ENCODE assay signal across 11 cellular contexts in the genomic region with DNA sequence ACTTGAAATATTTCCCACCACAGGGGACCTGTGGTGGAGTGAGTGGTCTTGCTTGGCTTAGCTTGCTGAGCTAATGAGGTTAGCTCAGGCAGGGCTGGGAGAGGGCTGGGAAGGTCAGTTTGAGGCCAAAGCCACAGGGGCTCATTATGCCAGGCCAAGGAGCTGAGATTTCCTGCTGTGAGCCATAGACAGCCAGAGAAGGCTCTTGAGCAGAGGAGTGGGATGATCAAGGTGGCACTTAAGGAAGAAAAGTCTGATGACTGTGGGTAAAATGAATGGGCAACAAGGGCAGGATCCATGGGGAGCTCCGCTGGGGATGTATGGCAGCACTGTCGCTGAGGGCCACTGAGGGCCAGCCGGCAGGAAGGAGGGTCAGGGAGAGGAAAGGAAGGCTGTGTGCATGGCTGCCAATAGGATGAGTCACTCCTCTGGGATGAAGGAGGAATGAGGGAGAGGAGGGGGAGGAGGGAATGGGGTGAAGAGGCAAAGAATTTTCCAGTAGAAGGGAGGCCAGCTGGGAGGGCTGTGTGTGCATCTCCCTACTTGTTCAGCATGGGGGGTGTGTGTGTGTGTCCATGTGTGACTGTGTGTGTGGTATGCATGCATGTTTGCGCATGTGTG. TPM values are rescaled to one million over a fixed set of nuclear protein-coding genes. Genes with fewer than 3 reads are reported as not detected.
DNase-seq lines count a peak whose midpoint lies in the region; ATAC-seq, FAIRE-seq and TF ChIP-seq lines count a peak whose summit lies in the region.
"Had no signal": no experiment of that assay in that cellular context is flagged by ENCODE, and none has a peak within 500 bp of the region (broad histone marks: within the 10 kb centered on the region; RNA-seq: fewer than 3 reads in every experiment).

No MANE protein-coding gene starts in this region.

- no peak overlapping the region for H2AFZ ChIP-seq in H1 (ENCODE audit: low read length)

- no peak for FAIRE-seq in H1 (lab: Jason Lieb, UNC)

- H3K27me3 ChIP-seq in H1 (replicated peaks in 1 of 4; ENCODE audit: control insufficient read depth in 3 of 4, extremely low read depth in 1 of 4, insufficient read depth in 3 of 4, low read length in 3 of 4), result no peaks in the 10 kb centered on the region; a peak in 1 of 7 replicates
- no peaks in the 10 kb centered on the region for H3K27me3 ChIP-seq in uterus

- no peak overlapping the region; a peak in 1 of 7 replicates for H3K9ac ChIP-seq in H1 (replicated peaks in 1 of 4; ENCODE audit: extremely low read depth in 1 of 4, low read depth in 3 of 4, low read length in 3 of 4)

- no peak for TF ChIP-seq EP300 in H1 (IDR thresholded peaks at IDR 0.05; ENCODE audit: borderline replicate concordance in 1 of 2, low read depth in 2 of 2, low read length in 2 of 2)

- H3K4me2 ChIP-seq in H1 (ENCODE audit: insufficient read depth in 1 of 2, low read depth in 2 of 2, low read length in 2 of 2), result peak overlapping the region; percentile 34 to 48; a peak in 3 of 4 replicates

- no peak overlapping the region for H3K23ac ChIP-seq in H1 (ENCODE audit: insufficient read length)

- H4K8ac ChIP-seq in H1 (ENCODE audit: extremely low read depth, insufficient read depth, low read length), result no peak overlapping the region

- CTCF ChIA-PET in H1 (lab: Charles Lee; ENCODE audit: partially characterized antibody), result interaction anchor here (1.1 to 4.2 kb wide), 5 partner anchors 25 to 48 kb away, joined by 3 to 25 read pairs (median 8); no protein-coding TSS in a partner anchor

- H3K36me3 ChIP-seq in H1 (ENCODE audit: control insufficient read depth in 2 of 4, insufficient read depth in 4 of 4, low read length in 3 of 4) (no peaks in the 10 kb centered on the region), uterus (no peaks in the 10 kb centered on the region)

- no peak for ATAC-seq in HG02981 (IDR thresholded peaks at IDR 0.05; ENCODE audit: unreplicated experiment)

- peak overlapping the region; percentile 96; the same call in 1 of the 2 replicates for H2AK5ac ChIP-seq in H1 (ENCODE audit: low read depth, low read length)

- peak overlapping the region; percentile 98; the same call in 1 of the 2 replicates for H2BK12ac ChIP-seq in H1 (ENCODE audit: low read depth, low read length)

- H3K79me1 ChIP-seq in H1 (ENCODE audit: low read depth, low read length), result no peaks in the 10 kb centered on the region

- H3K4ac ChIP-seq in H1 (replicated peaks; ENCODE audit: insufficient read length, low read depth, low read length), result no peak overlapping the region

- peak overlapping the region; percentile 99 for H4K91ac ChIP-seq in H1 (replicated peaks; ENCODE audit: insufficient read length, low read length)

- H2BK120ac ChIP-seq in H1 (replicated peaks; ENCODE audit: low read depth, low read length), result no peak overlapping the region

- H3K14ac ChIP-seq in H1 (ENCODE audit: insufficient read length), result no peak overlapping the region

- no peak overlapping the region for H4K5ac ChIP-seq in H1 (ENCODE audit: insufficient read length, low read depth, low read length)

- POLR2A ChIA-PET in H1 (lab: Charles Lee; ENCODE audit: partially characterized antibody), result interaction anchor here (1.4 to 2.7 kb wide), 3 partner anchors 10 to 30 kb away, joined by 4 to 13 read pairs (median 4); a partner anchor contains a TSS

- peak; percentile 10 for DNase-seq in DMS 273 (lab: John Stamatoyannopoulos, UW; ENCODE audit: unreplicated experiment)
- no peak for DNase-seq in DMS 273 treated with DMSO at 0.1 percent for 48 hours (lab: John Stamatoyannopoulos, UW)
- DNase-seq in H1 (ENCODE audit: low read depth in 1 of 2, low spot score in 2 of 2), result peak; percentile 51 to 68
- peak; percentile 23 to 80 for DNase-seq in lower leg skin (ENCODE audit: low spot score in 2 of 2)
- DNase-seq in uterus, result peak; percentile 50 to 51
- no peak for DNase-seq in NCI-H748 (lab: John Stamatoyannopoulos, UW; ENCODE audit: unreplicated experiment)
- no peak for DNase-seq in NCI-H526 (lab: John Stamatoyannopoulos, UW)
- DNase-seq: activated naive CD4-positive, alpha-beta T cell treated with anti-CD3 and anti-CD28 coated beads, Interleukin-2, amount 10 ng/mL, durations not matched to agents 7 days and 5 days had no signal

- no peaks in the 10 kb centered on the region for H3K23me2 ChIP-seq in H1 (ENCODE audit: low read depth, low read length)

- no peak overlapping the region for H3K4me3 ChIP-seq in H1 (ENCODE audit: extremely low read depth in 1 of 4, insufficient read depth in 2 of 4, low read depth in 3 of 4, low read length in 4 of 4)
- H3K4me3 ChIP-seq in lower leg skin (ENCODE audit: low read depth, poor library complexity, severe bottlenecking), result no peak overlapping the region
- no peak overlapping the region for H3K4me3 ChIP-seq in uterus

- peak overlapping the region; percentile 99; the same call in 1 of the 2 replicates for H2BK20ac ChIP-seq in H1 (ENCODE audit: low read length)

- TF ChIP-seq POLR2A in H1 (IDR thresholded peaks at IDR 0.05; ENCODE audit: control extremely low read depth in 1 of 2, low read depth in 2 of 2, low read length in 2 of 2) (no peak), lower leg skin (IDR thresholded peaks at IDR 0.05) (no peak), uterus (IDR thresholded peaks at IDR 0.05) (no peak)

- TF ChIP-seq CTCF in H1 (IDR thresholded peaks at IDR 0.05; ENCODE audit: control extremely low read depth in 1 of 3, insufficient read depth in 1 of 3, low read depth in 1 of 3, low read length in 3 of 3), result no peak
- peak in 1 of 3 donors; percentile 19 for TF ChIP-seq CTCF in lower leg skin (IDR thresholded peaks at IDR 0.05)
- no peak for TF ChIP-seq CTCF in uterus (IDR thresholded peaks at IDR 0.05)

- peak overlapping the region; percentile 96; the same call in 1 of the 2 replicates for H2BK5ac ChIP-seq in H1 (ENCODE audit: low read depth, low read length)

- peak overlapping the region; percentile 95 for H3K18ac ChIP-seq in H1 (ENCODE audit: extremely low read depth, low read length)

- 38% methylated on average over 4 of the region's 4 CpGs; no CpG with 5 or more reads in 1 of the 2 experiments for WGBS in H1 (ENCODE audit: extremely low coverage in 1 of 2, insufficient coverage in 1 of 2, insufficient read length in 1 of 2, insufficient replicate concordance in 2 of 2, low coverage in 1 of 2, low lambda C conversion rate in 2 of 2, missing lambda C conversion rate in 1 of 2), 2 experiments
- 39 to 42% methylated on average over 4 of the region's 4 CpGs for WGBS in lower leg skin, 2 donors

- H3K9me3 ChIP-seq in H1 (ENCODE audit: insufficient read depth in 2 of 2, low read depth in 1 of 2, low read length in 1 of 2), result no peaks in the 10 kb centered on the region
- no peaks in the 10 kb centered on the region for H3K9me3 ChIP-seq in uterus

- intact Hi-C loops in lower leg skin (cut with DNase I; ENCODE audit: low total_unique reads), result no loop called here
- intact Hi-C loops in uterus (cut with DNase I; ENCODE audit: low total_unique reads), result no loop called here

- no peaks in the 10 kb centered on the region for H4K20me1 ChIP-seq in H1 (replicated peaks in 1 of 2; ENCODE audit: control insufficient read depth in 1 of 2, insufficient read depth in 2 of 2, low read length in 2 of 2)

- H2BK15ac ChIP-seq in H1 (ENCODE audit: low read length), result peak overlapping the region; percentile 99

- H3K79me2 ChIP-seq in H1 (ENCODE audit: control insufficient read depth in 1 of 2, insufficient read depth in 2 of 2, low read length in 2 of 2), result no peaks in the 10 kb centered on the region

- H3K27ac ChIP-seq in H1 (ENCODE audit: low read depth, low read length), result 0 out of 2 replicates have a peak overlapping the region, but pooled peaks have one; percentile 32
- no peak overlapping the region for H3K27ac ChIP-seq in uterus
- H3K27ac ChIP-seq: 22Rv1 had no signal

- H3K56ac ChIP-seq in H1 (replicated peaks; ENCODE audit: insufficient read length, low read depth, low read length), result no peak overlapping the region

- peaks cover 7 to 27% (median 20%) of the 10 kb centered on the region in 4 experiments for H3K4me1 ChIP-seq in H1 (replicated peaks in 1 of 4; ENCODE audit: control insufficient read depth in 3 of 4, insufficient read depth in 4 of 4, low read length in 3 of 4)
- H3K4me1 ChIP-seq in uterus, result no peaks in the 10 kb centered on the region

- TF ChIP-seq RAD21 in H1 (IDR thresholded peaks at IDR 0.05 in 1 of 2, conservative IDR thresholded peaks at IDR 0.05 in 1 of 2; ENCODE audit: low read depth in 2 of 2, low read length in 2 of 2), result no peak

TF ChIP-seq in H1, 55 proteins besides CTCF, POLR2A, EP300 and RAD21 (continues in another document):
- TF ChIP-seq BCL11A (IDR thresholded peaks at IDR 0.05; ENCODE audit: low read depth in 2 of 2, low read length in 2 of 2), result no peak
- TF ChIP-seq EZH2 (IDR thresholded peaks at IDR 0.05; ENCODE audit: low read depth, low read length, severe bottlenecking), result no peak

RNA-seq across cellular contexts. Expression of a gene that starts 18.7 kb away (rescaled TPM):
- total RNA-seq in H1 (2021; fragmentation: NEBNext Ultra II Directional; extraction: Animal tissue kit (Norgen Biotek cat#: 25700)), result 7.7 and 7.9 TPM in 2 replicates
- polyA plus RNA-seq in H1 (2011; rRNA removed), result 9.6 and 11.4 TPM in 2 replicates
- 6.7 TPM for polyA plus RNA-seq in H1 (2011; cell fraction: cytosol; rRNA removed)
- polyA plus RNA-seq in H1 (2011; cell fraction: nucleus; rRNA removed), result 8.6 TPM
- 7.5 to 8.5 TPM (median 8.1 TPM) in 4 replicates for polyA plus RNA-seq in H1 (2012, experiment 1 of 2)
- polyA plus RNA-seq in H1 (2012, experiment 2 of 2), result 8.3 TPM
- polyA plus RNA-seq in H1 (2013, experiment 1 of 2), result 4.2 TPM
- polyA plus RNA-seq in H1 (2013, experiment 2 of 2), result 4.4 TPM
- 12.5 and 12.9 TPM in 2 replicates for polyA minus RNA-seq in H1 (2011; rRNA and poly(A)+ RNA removed)
- polyA minus RNA-seq in H1 (2011; cell fraction: cytosol; rRNA and poly(A)+ RNA removed), result 4.0 TPM
- 8.1 TPM for polyA minus RNA-seq in H1 (2011; cell fraction: nucleus; rRNA and poly(A)+ RNA removed)
- total RNA-seq in lower leg skin (1 to 10 TPM in 2 of 4 donors, under 1 TPM in 2; 0.80 to 2.0 (median 1.1) TPM), uterus (under 1 TPM in 2 of 4 donors, not detected in 2; 0.21 TPM)
- total RNA-seq: NCI-H460 had no signal

RNA-seq across cellular contexts. Expression of a gene that starts 54.6 kb away (rescaled TPM):
- not detected in 2 replicates for total RNA-seq in H1 (2021; fragmentation: NEBNext Ultra II Directional; extraction: Animal tissue kit (Norgen Biotek cat#: 25700))
- polyA plus RNA-seq in H1 (2011; rRNA removed), result not detected in 2 replicates
- polyA plus RNA-seq in H1 (2011; cell fraction: cytosol; rRNA removed), result not detected
- polyA plus RNA-seq in H1 (2011; cell fraction: nucleus; rRNA removed), result not detected
- 0.05 to 0.07 TPM (median 0.07 TPM) in 3 of 4 replicates, not detected in the other for polyA plus RNA-seq in H1 (2012, experiment 1 of 2)
- polyA plus RNA-seq in H1 (2012, experiment 2 of 2), result not detected
- not detected for polyA plus RNA-seq in H1 (2013, experiment 1 of 2)
- polyA plus RNA-seq in H1 (2013, experiment 2 of 2), result not detected
- polyA minus RNA-seq in H1 (2011; rRNA and poly(A)+ RNA removed), result not detected in 2 replicates
- not detected for polyA minus RNA-seq in H1 (2011; cell fraction: cytosol; rRNA and poly(A)+ RNA removed)
- polyA minus RNA-seq in H1 (2011; cell fraction: nucleus; rRNA and poly(A)+ RNA removed), result not detected
- total RNA-seq in lower leg skin, result not detected
- not detected for total RNA-seq in uterus
- total RNA-seq: NCI-H460 had no signal

Comparison
In these comparisons a context has a peak if more than half of its experiments do, and no peak if none do; other contexts are left out.
1. DNase-seq: peak in DMS 273 (single experiment), H1 (2 of 2), lower leg skin (2 of 2) and uterus (2 of 2); none in DMS 273 treated with DMSO at 0.1 percent for 48 hours (single experiment), NCI-H748 (single experiment) and NCI-H526 (0 of 2).